25 cellular contexts compared by ENCODE assay signal in the genomic region with DNA sequence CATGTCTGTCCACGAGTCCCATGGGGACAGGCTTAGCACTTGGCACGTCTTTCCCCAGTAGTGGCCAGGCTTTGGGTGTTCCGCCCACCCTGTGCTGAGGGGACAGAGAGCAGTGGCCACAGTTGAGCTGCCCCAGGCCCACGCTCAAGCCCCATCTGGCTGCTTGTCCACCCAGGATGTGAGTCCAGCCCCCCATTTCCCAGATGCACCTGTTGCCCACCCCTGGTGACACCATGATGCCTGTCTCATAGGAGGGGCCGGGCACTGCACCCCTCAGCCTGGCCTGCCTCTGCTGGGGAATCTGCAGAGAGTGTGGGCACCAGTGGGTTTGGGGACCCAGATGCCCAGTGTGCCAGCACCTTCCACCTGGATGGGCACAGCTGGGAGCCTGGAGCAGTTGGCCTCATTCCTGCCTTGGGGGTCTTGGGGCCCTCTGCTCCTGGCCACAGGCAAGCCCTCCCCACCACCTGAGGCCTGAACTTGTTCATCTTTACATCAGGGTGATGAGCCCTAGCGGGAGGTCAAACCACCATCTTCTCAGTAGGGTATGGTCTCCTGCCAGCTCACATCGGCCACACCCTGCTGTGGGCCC. TPM values are rescaled to one million over a fixed set of nuclear protein-coding genes. Genes with fewer than 3 reads are reported as not detected.
"Had no signal": no experiment of that assay in that cellular context is flagged by ENCODE, and none has a peak within 500 bp of the region (broad histone marks: within the 10 kb centered on the region; RNA-seq: fewer than 3 reads in every experiment).

No MANE protein-coding gene starts in this region.

- H3K4me1 Mint-ChIP-seq: nephron, WTC11 had no signal

- H3K27me3 Mint-ChIP-seq: activated CD4-positive, alpha-beta memory T cell treated with anti-CD3 and anti-CD28 coated beads, Interleukin-2, amount 10 ng/mL, durations not matched to agents 7 days and 5 days; activated naive CD8-positive, alpha-beta T cell treated with anti-CD3 and anti-CD28 coated beads, Interleukin-2, amount 50 U/mL, for 24 hours; central memory CD8-positive, alpha-beta T cell had no signal

- H3K27me3 ChIP-seq: brain microvascular endothelial cell, colonic mucosa, stomach, vagina had no signal

- H3K36me3 ChIP-seq: brain microvascular endothelial cell, colonic mucosa had no signal

- H3K4me3 Mint-ChIP-seq: activated CD4-positive, alpha-beta memory T cell treated with anti-CD3 and anti-CD28 coated beads, Interleukin-2, amount 10 ng/mL, durations not matched to agents 7 days and 5 days; activated naive CD8-positive, alpha-beta T cell treated with anti-CD3 and anti-CD28 coated beads, Interleukin-2, amount 50 U/mL, for 24 hours; central memory CD8-positive, alpha-beta T cell; nephron; T-helper 2 cell treated with Interferon-gamma antibody and Interleukin-4, amounts not matched to agents 5 μg/mL and 100 μg/mL, for 36 hours; WTC11 had no signal

- H3K4me3 ChIP-seq: colonic mucosa, skin epidermis, stomach, vagina had no signal

- DNase-seq: activated CD4-positive, alpha-beta memory T cell treated with anti-CD3 and anti-CD28 coated beads, Interleukin-2, amount 10 ng/mL, durations not matched to agents 7 days and 5 days; activated CD4-positive, alpha-beta T cell treated with anti-CD3 and anti-CD28 coated beads for 48 hours; activated naive CD4-positive, alpha-beta T cell treated with Interleukin-2 at 50 U/mL for 16 hours; activated naive CD8-positive, alpha-beta T cell treated with anti-CD3 and anti-CD28 coated beads, Interleukin-2, amount 50 U/mL, for 24 hours; activated T-cell treated with anti-CD3 and anti-CD28 coated beads, Interleukin-2, amount 50 U/mL, for 1 hour; brain microvascular endothelial cell; colonic mucosa; foreskin melanocyte; nucleus accumbens; retina; stimulated activated CD4-positive, alpha-beta T cell treated with anti-CD3 and anti-CD28 coated beads, Interleukin-15, amount 100 ng/mL, for 24 hours; stimulated activated CD4-positive, alpha-beta T cell treated with anti-CD3 and anti-CD28 coated beads, Interleukin-2, amount 100 ng/mL, for 48 hours; stomach had no signal

- H3K36me3 Mint-ChIP-seq: WTC11 had no signal

- H3K9me3 Mint-ChIP-seq: activated CD4-positive, alpha-beta memory T cell treated with anti-CD3 and anti-CD28 coated beads, Interleukin-2, amount 10 ng/mL, durations not matched to agents 7 days and 5 days; activated naive CD8-positive, alpha-beta T cell treated with anti-CD3 and anti-CD28 coated beads, Interleukin-2, amount 50 U/mL, for 24 hours; activated T-helper 2 cell treated with anti-CD3 and anti-CD28 coated beads, Interferon-gamma antibody, Interleukin-2, Interleukin-4, amounts not matched to agents 10 μg/mL and 5 μg/mL and 100 μg/mL, durations not matched to agents 14 hours and 24 hours and 36 hours; central memory CD8-positive, alpha-beta T cell; nephron; T-helper 2 cell treated with Interferon-gamma antibody and Interleukin-4, amounts not matched to agents 5 μg/mL and 100 μg/mL, for 36 hours; WTC11 had no signal

- H3K9me3 ChIP-seq: colonic mucosa, stomach, vagina had no signal

- H3K27ac ChIP-seq: brain microvascular endothelial cell, colonic mucosa, skin epidermis, stomach, vagina had no signal

- FAIRE-seq: keratinocyte, TTC549 had no signal

- ATAC-seq: activated naive CD8-positive, alpha-beta T cell treated with anti-CD3 and anti-CD28 coated beads, Interleukin-2, amount 50 U/mL, for 24 hours; WTC11 had no signal

- H3K27ac Mint-ChIP-seq: activated CD4-positive, alpha-beta memory T cell treated with anti-CD3 and anti-CD28 coated beads, Interleukin-2, amount 10 ng/mL, durations not matched to agents 7 days and 5 days; activated naive CD8-positive, alpha-beta T cell treated with anti-CD3 and anti-CD28 coated beads, Interleukin-2, amount 50 U/mL, for 24 hours; activated T-helper 2 cell treated with anti-CD3 and anti-CD28 coated beads, Interferon-gamma antibody, Interleukin-2, Interleukin-4, amounts not matched to agents 10 μg/mL and 5 μg/mL and 100 μg/mL, durations not matched to agents 14 hours and 24 hours and 36 hours; nephron; T-helper 2 cell treated with Interferon-gamma antibody and Interleukin-4, amounts not matched to agents 5 μg/mL and 100 μg/mL, for 36 hours; WTC11 had no signal

RNA-seq across cellular contexts. Expression of gene PKP3, which starts 15.1 kb away (rescaled TPM):
- total RNA-seq: activated CD4-positive, alpha-beta memory T cell treated with anti-CD3 and anti-CD28 coated beads, Interleukin-2, amount 10 ng/mL, durations not matched to agents 7 days and 5 days; activated T-helper 2 cell treated with anti-CD3 and anti-CD28 coated beads, Interferon-gamma antibody, Interleukin-2, Interleukin-4, amounts not matched to agents 10 μg/mL and 5 μg/mL and 100 μg/mL, durations not matched to agents 14 hours and 24 hours and 36 hours had no signal

RNA-seq across cellular contexts. Expression of gene ANO9, which starts 32.7 kb away (rescaled TPM):
- total RNA-seq: fibroblast of lung, temporal lobe had no signal
- polyA plus RNA-seq: fibroblast of lung had no signal

RNA-seq across cellular contexts. Expression of gene B4GALNT4, which starts 39.8 kb away (rescaled TPM):
- total RNA-seq: mesenteric fat pad had no signal
